ENCODE assay signal across 8 cellular contexts in the genomic region with DNA sequence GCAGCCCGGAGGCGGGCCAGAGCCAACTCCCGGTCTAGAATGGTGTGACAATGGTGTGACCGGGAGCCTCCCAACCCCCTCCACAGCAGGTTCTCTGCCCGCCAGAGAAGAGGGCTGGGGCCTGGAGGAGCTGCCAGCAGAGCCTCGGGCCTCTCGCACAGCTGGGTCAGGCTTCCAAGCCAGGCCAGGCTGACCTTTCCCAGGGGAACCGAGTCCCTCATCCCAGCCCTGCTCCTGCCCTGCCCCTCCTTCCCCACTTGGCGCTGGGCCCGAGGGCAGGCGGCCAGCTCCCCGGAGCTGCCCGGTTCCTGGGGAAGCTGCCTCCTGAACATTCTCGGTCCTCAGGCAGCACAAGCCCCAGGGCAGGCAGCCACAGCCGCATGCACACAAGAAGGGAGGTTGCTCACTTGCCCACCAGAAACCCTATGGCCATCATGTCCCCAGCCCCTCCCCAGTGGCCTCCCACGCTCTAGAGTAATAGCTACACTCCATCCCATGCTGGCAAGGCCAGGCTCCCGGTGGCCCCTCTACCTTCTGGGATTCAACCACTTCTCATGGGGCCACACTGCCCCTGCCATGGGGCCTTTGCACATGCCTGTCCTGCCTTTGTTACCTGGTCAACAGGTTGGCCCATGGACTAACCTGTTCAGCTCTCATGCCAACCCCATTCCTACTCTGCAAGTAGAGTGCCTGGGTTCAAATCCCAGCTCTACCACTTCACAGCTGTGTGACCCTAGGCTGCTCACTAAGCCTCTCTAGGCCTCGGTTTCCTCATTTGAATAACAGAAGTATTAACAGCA.
DNase-seq lines count a peak whose midpoint lies in the region; FAIRE-seq and TF ChIP-seq lines count a peak whose summit lies in the region.

No MANE protein-coding gene starts in this region.

- H3K27ac ChIP-seq in breast epithelium, result peak overlapping the region; percentile 84 to 88
- H3K27ac ChIP-seq in kidney (ENCODE audit: low read depth in 2 of 2, low read length in 2 of 2), result peak overlapping the region; percentile 86 to 92
- H3K27ac ChIP-seq in stomach smooth muscle (ENCODE audit: low read length), result peak overlapping the region; percentile 88

- no peak for TF ChIP-seq CTCF in breast epithelium (IDR thresholded peaks at IDR 0.05)
- no peak for TF ChIP-seq CTCF in kidney (IDR thresholded peaks at IDR 0.05; ENCODE audit: borderline replicate concordance, extremely low read depth, insufficient read depth)

- peak; percentile 21 for DNase-seq in NCI-H2227 (lab: John Stamatoyannopoulos, UW; ENCODE audit: unreplicated experiment)
- DNase-seq in NCI-H2227 treated with DMSO at 0.1 percent for 48 hours (lab: John Stamatoyannopoulos, UW), result no peak
- DNase-seq in breast epithelium (ENCODE audit: low spot score in 2 of 2), result peak; percentile 76 to 84
- DNase-seq in kidney, result peak; percentile 96
- no peak for DNase-seq in SIG-M5 (lab: John Stamatoyannopoulos, UW)
- DNase-seq in KBM-7, result no peak
- DNase-seq in NCI-H146 treated with DMSO at 0.1 percent for 48 hours (lab: John Stamatoyannopoulos, UW; ENCODE audit: unreplicated experiment), result no peak

- H3K36me3 ChIP-seq in breast epithelium (no peaks in the 10 kb centered on the region), kidney (ENCODE audit: control insufficient read depth in 1 of 2, insufficient read depth in 2 of 2, low read length in 2 of 2) (peaks cover 4 to 22% of the 10 kb centered on the region in 2 donors), stomach smooth muscle (ENCODE audit: control insufficient read depth in 2 of 2, insufficient read depth in 2 of 2, low read length in 2 of 2) (peaks cover 3 to 6% of the 10 kb centered on the region in 2 donors)

- no peak for TF ChIP-seq POLR2A in breast epithelium (IDR thresholded peaks at IDR 0.05)

- H3K4me3 ChIP-seq in breast epithelium, result peak overlapping the region in 1 of 3 donors; percentile 26
- H3K4me3 ChIP-seq in kidney (ENCODE audit: low read length in 2 of 2), result peak overlapping the region in 1 of 2 donors; percentile 12
- H3K4me3 ChIP-seq in stomach smooth muscle (ENCODE audit: low read length in 2 of 2), result peak overlapping the region in 1 of 2 donors; percentile 35

- peak overlapping the region; percentile 43 to 48 for H3K9ac ChIP-seq in kidney (ENCODE audit: low read length in 2 of 2)
- H3K9ac ChIP-seq in stomach smooth muscle (ENCODE audit: low read length in 2 of 2), result peak overlapping the region; percentile 19 to 42

- H3K27me3 ChIP-seq in breast epithelium (no peaks in the 10 kb centered on the region), stomach smooth muscle (ENCODE audit: control insufficient read depth in 1 of 2, insufficient read depth in 2 of 2, low read length in 2 of 2) (no peaks in the 10 kb centered on the region)

- FAIRE-seq in kidney (lab: Jason Lieb, UNC), result no peak

- intact Hi-C loops in breast epithelium (cut with DNase I; ENCODE audit: low total_unique reads), result no loop called here
- intact Hi-C loops in kidney (cut with DNase I), result no loop called here

- H3K4me1 ChIP-seq in breast epithelium, result peaks cover 12 to 28% of the 10 kb centered on the region in 2 donors
- peaks cover 39 to 43% of the 10 kb centered on the region in 2 donors for H3K4me1 ChIP-seq in kidney (ENCODE audit: control insufficient read depth in 1 of 2, insufficient read depth in 1 of 2, low read depth in 1 of 2, low read length in 2 of 2)
- H3K4me1 ChIP-seq in stomach smooth muscle (ENCODE audit: control insufficient read depth, insufficient read depth, low read length), result peaks cover 90% of the 10 kb centered on the region

- in situ Hi-C loops in KBM-7 (cut with MboI; ENCODE audit: low pct_unique_long_range_greater_than_20kb, low sequenced_read_pairs), result no loop called here

- H3K9me3 ChIP-seq in breast epithelium, result no peaks in the 10 kb centered on the region
- H3K9me3 ChIP-seq in kidney (ENCODE audit: control insufficient read depth in 1 of 2, low read length in 2 of 2), result no peaks in the 10 kb centered on the region
- H3K9me3 ChIP-seq in stomach smooth muscle (ENCODE audit: control insufficient read depth in 2 of 2, low read length in 2 of 2), result no peaks in the 10 kb centered on the region

Comparison
In these comparisons a context has a peak if more than half of its experiments do, and no peak if none do; other contexts are left out.
1. DNase-seq: peak in NCI-H2227 (single experiment), breast epithelium (2 of 2) and kidney (single experiment); none in NCI-H2227 treated with DMSO at 0.1 percent for 48 hours (single experiment), SIG-M5 (single experiment), KBM-7 (single experiment) and NCI-H146 treated with DMSO at 0.1 percent for 48 hours (single experiment).
2. Peak in every context shown above with its lines, with median percentiles within 50 percentile points of each other: H3K27ac ChIP-seq.